In the genomic region with DNA sequence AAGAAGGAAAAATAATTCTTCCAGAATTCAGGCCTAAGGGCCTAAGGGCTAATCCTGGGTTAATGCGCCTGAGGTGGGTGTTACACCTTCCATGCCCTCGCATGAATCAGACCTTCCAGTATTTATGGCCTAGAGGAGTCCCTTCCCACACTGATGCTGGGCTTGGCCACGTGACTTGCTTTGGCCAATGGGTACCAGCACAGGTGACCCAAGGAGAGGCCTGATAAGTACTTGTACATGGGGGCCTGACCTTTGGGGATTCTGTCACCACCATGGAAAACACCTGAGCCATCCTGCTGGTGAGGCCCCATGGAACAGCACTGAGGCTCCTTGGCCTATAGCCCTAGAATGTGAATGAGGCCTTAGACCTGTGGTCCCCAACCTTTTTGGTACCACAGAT, we compare ENCODE assay signal across 22 cellular contexts.
DNase-seq lines count a peak whose midpoint lies in the region; ATAC-seq, FAIRE-seq and TF ChIP-seq lines count a peak whose summit lies in the region.
"Had no signal": no experiment of that assay in that cellular context is flagged by ENCODE, and none has a peak within 500 bp of the region (broad histone marks: within the 10 kb centered on the region; RNA-seq: fewer than 3 reads in every experiment).

No MANE protein-coding gene starts in this region.

- no peaks in the 10 kb centered on the region for H3K36me3 Mint-ChIP-seq in activated CD8-positive, alpha-beta T cell treated with anti-CD3 and anti-CD28 coated beads for 36 hours (ENCODE audit: low read depth)
- H3K36me3 Mint-ChIP-seq in activated CD8-positive, alpha-beta T cell treated with anti-CD3 and anti-CD28 coated beads, Interleukin-2, amount 10 ng/mL, durations not matched to agents 7 days and 5 days (ENCODE audit: low read depth) = peaks cover 2% of the 10 kb centered on the region
- H3K36me3 Mint-ChIP-seq: CD4-positive, CD25-positive, alpha-beta regulatory T cell; CD8-positive, alpha-beta T cell had no signal

- peak; percentile 29 for DNase-seq in activated CD8-positive, alpha-beta T cell treated with anti-CD3 and anti-CD28 coated beads for 36 hours
- DNase-seq in activated CD8-positive, alpha-beta T cell treated with anti-CD3 and anti-CD28 coated beads, Interleukin-2, amount 10 ng/mL, durations not matched to agents 7 days and 5 days = no peak
- DNase-seq in GM12878 (ENCODE audit: low read depth, low spot score) (no peak), NCI-H1105 (lab: John Stamatoyannopoulos, UW) (no peak)
- DNase-seq in NK-92 treated with Interleukin-12 subunit alpha and Interleukin-12 subunit beta, amount 100 ng/mL, for 24 hours (lab: John Stamatoyannopoulos, UW) = no peak
- DNase-seq: Caco-2; CD4-positive, CD25-positive, alpha-beta regulatory T cell; CD8-positive, alpha-beta T cell; DMS153; EL; GDM1; H9 had no signal

- H3K9ac ChIP-seq in GM12878 (ENCODE audit: control insufficient read depth, insufficient read depth, low read length) = no peak overlapping the region
- H3K9ac ChIP-seq: BLaER1 had no signal

- SMC1A ChIA-PET in GM12878 (lab: Charles Lee; ENCODE audit: uncharacterized antibody, unreplicated experiment) = no interaction called here

- POLR2A ChIA-PET in activated CD8-positive, alpha-beta T cell treated with anti-CD3 and anti-CD28 coated beads for 36 hours (lab: Charles Lee) = no interaction called here
- POLR2A ChIA-PET in activated CD8-positive, alpha-beta T cell treated with anti-CD3 and anti-CD28 coated beads, Interleukin-2, amount 10 ng/mL, durations not matched to agents 7 days and 5 days (lab: Charles Lee) = no interaction called here
- POLR2A ChIA-PET in GM12878 (lab: Charles Lee) = no interaction called here

- no peak for FAIRE-seq in GM12878 (lab: Jason Lieb, UNC)
- FAIRE-seq: A204.1, GM12891, GM18507 had no signal

- intact Hi-C loops in activated CD8-positive, alpha-beta T cell treated with anti-CD3 and anti-CD28 coated beads for 36 hours (cut with micrococcal nuclease) = no loop called here
- intact Hi-C loops in GM12878 (cut with micrococcal nuclease; ENCODE audit: unreplicated experiment) = no loop called here

- peak; percentile 30 for ATAC-seq in activated CD8-positive, alpha-beta T cell treated with anti-CD3 and anti-CD28 coated beads for 36 hours
- ATAC-seq in activated CD8-positive, alpha-beta T cell treated with anti-CD3 and anti-CD28 coated beads, Interleukin-2, amount 10 ng/mL, durations not matched to agents 7 days and 5 days = no peak
- ATAC-seq in GM12878 = no peak
- ATAC-seq: CD8-positive, alpha-beta T cell; GM23338; HCT116 had no signal

- TF ChIP-seq RAD21 in Ishikawa (IDR thresholded peaks at IDR 0.05; ENCODE audit: low read depth) (no peak), GM12878 (IDR thresholded peaks at IDR 0.05; ENCODE audit: insufficient read depth, low read depth, low read length) (no peak)

- RAD21 ChIA-PET in GM12878 (lab: Charles Lee; ENCODE audit: unreplicated experiment) = no interaction called here

- BruUV-seq in GM12878 (replicated peaks; lab: Mats Ljungman, UMichigan) = no TSS peak

- no peak overlapping the region for H3K4me2 ChIP-seq in GM12878 (ENCODE audit: control insufficient read depth, insufficient read depth)
- H3K4me2 ChIP-seq: BLaER1, GM23338 had no signal

- H3K4me1 Mint-ChIP-seq in activated CD8-positive, alpha-beta T cell treated with anti-CD3 and anti-CD28 coated beads for 36 hours (ENCODE audit: low read depth) = peaks cover 1% of the 10 kb centered on the region
- H3K4me1 Mint-ChIP-seq in activated CD8-positive, alpha-beta T cell treated with anti-CD3 and anti-CD28 coated beads, Interleukin-2, amount 10 ng/mL, durations not matched to agents 7 days and 5 days (ENCODE audit: low read depth) = peaks cover 15% of the 10 kb centered on the region
- H3K4me1 Mint-ChIP-seq: CD4-positive, CD25-positive, alpha-beta regulatory T cell had no signal

- no peaks in the 10 kb centered on the region for H4K20me1 ChIP-seq in GM12878 (ENCODE audit: control insufficient read depth, insufficient read depth)
- H4K20me1 ChIP-seq: BLaER1 had no signal

- no peaks in the 10 kb centered on the region for H3K36me3 ChIP-seq in GM12878 (ENCODE audit: control insufficient read depth in 2 of 2, insufficient read depth in 2 of 2, low read length in 1 of 2)
- H3K36me3 ChIP-seq: BLaER1 had no signal

- H3K79me2 ChIP-seq in GM12878 (ENCODE audit: control insufficient read depth, insufficient read depth, low read length) = no peaks in the 10 kb centered on the region

- H3K9me3 ChIP-seq in GM12878 (replicated peaks; ENCODE audit: control insufficient read depth, insufficient read depth, low read length) = no peaks in the 10 kb centered on the region; the same call in 2 of the 3 replicates
- H3K9me3 ChIP-seq: BLaER1, Caco-2 had no signal

- H3K4me1 ChIP-seq in GM12878 (ENCODE audit: control insufficient read depth, insufficient read depth, low read length) = no peaks in the 10 kb centered on the region; the same call in 1 of the 2 replicates
- H3K4me1 ChIP-seq: Caco-2 had no signal

- no peak overlapping the region for H3K27ac ChIP-seq in GM12878 (ENCODE audit: control insufficient read depth, insufficient read depth)
- H3K27ac ChIP-seq: 22Rv1, BLaER1, C4-2B had no signal

- H3K4me3 Mint-ChIP-seq in activated CD8-positive, alpha-beta T cell treated with anti-CD3 and anti-CD28 coated beads for 36 hours = no peak overlapping the region
- no peak overlapping the region for H3K4me3 Mint-ChIP-seq in activated CD8-positive, alpha-beta T cell treated with anti-CD3 and anti-CD28 coated beads, Interleukin-2, amount 10 ng/mL, durations not matched to agents 7 days and 5 days
- H3K4me3 Mint-ChIP-seq: B cell; CD4-positive, CD25-positive, alpha-beta regulatory T cell; CD8-positive, alpha-beta T cell; GM23338; H9 had no signal

- H3K27ac Mint-ChIP-seq in activated CD8-positive, alpha-beta T cell treated with anti-CD3 and anti-CD28 coated beads for 36 hours = no peak overlapping the region
- H3K27ac Mint-ChIP-seq in activated CD8-positive, alpha-beta T cell treated with anti-CD3 and anti-CD28 coated beads, Interleukin-2, amount 10 ng/mL, durations not matched to agents 7 days and 5 days = no peak overlapping the region
- H3K27ac Mint-ChIP-seq: B cell; CD4-positive, CD25-positive, alpha-beta regulatory T cell; CD8-positive, alpha-beta T cell; GM23338; H9 had no signal

- TF ChIP-seq CTCF in activated CD8-positive, alpha-beta T cell treated with anti-CD3 and anti-CD28 coated beads for 36 hours (IDR thresholded peaks at IDR 0.05) = no peak
- TF ChIP-seq CTCF in GM12878 (IDR thresholded peaks at IDR 0.05 in 2 of 3, conservative IDR thresholded peaks at IDR 0.05 in 1 of 3; ENCODE audit: control insufficient read depth in 2 of 3, extremely low read depth in 1 of 3, insufficient read depth in 1 of 3, low read depth in 3 of 3, low read length in 3 of 3) = no peak

- 34% methylated on average over 3 of the region's 3 CpGs for WGBS in GM12878 (ENCODE audit: insufficient coverage, insufficient replicate concordance, low lambda C conversion rate, missing lambda C conversion rate)

- in situ Hi-C loops in GM12878 (cut with MboI) = no loop called here

- no peak overlapping the region for H2AFZ ChIP-seq in GM12878 (ENCODE audit: control insufficient read depth, low read depth, low read length)

- no peaks in the 10 kb centered on the region for H3K27me3 ChIP-seq in GM12878 (replicated peaks in 1 of 2; ENCODE audit: control insufficient read depth in 2 of 2, insufficient read depth in 2 of 2, low read length in 1 of 2)
- H3K27me3 ChIP-seq: BLaER1 had no signal

- no peak for TF ChIP-seq POLR2A in GM12878 (IDR thresholded peaks at IDR 0.05; ENCODE audit: low read depth, low read length)

- CTCF ChIA-PET in activated CD8-positive, alpha-beta T cell treated with anti-CD3 and anti-CD28 coated beads for 36 hours (lab: Charles Lee) = no interaction called here
- CTCF ChIA-PET in activated CD8-positive, alpha-beta T cell treated with anti-CD3 and anti-CD28 coated beads, Interleukin-2, amount 10 ng/mL, durations not matched to agents 7 days and 5 days (lab: Charles Lee) = interaction anchor here (1.2 kb wide), 1 partner anchor 21 kb away, joined by 4 read pairs; no protein-coding TSS in a partner anchor
- CTCF ChIA-PET in GM12878 (lab: Yijun Ruan, JAX) = interaction anchor here (0.7 kb wide), 1 partner anchor 10 kb away, joined by 3 read pairs; no protein-coding TSS in a partner anchor

- H3K27me3 Mint-ChIP-seq in activated CD8-positive, alpha-beta T cell treated with anti-CD3 and anti-CD28 coated beads for 36 hours = no peaks in the 10 kb centered on the region
- H3K27me3 Mint-ChIP-seq in activated CD8-positive, alpha-beta T cell treated with anti-CD3 and anti-CD28 coated beads, Interleukin-2, amount 10 ng/mL, durations not matched to agents 7 days and 5 days (ENCODE audit: low read depth) = no peaks in the 10 kb centered on the region

- no peak for TF ChIP-seq EP300 in Ishikawa (IDR thresholded peaks at IDR 0.05; ENCODE audit: borderline replicate concordance)
- TF ChIP-seq EP300 in GM12878 (IDR thresholded peaks at IDR 0.05; ENCODE audit: borderline replicate concordance in 1 of 2, control insufficient read depth in 1 of 2, low read depth in 2 of 2, low read length in 2 of 2) = no peak

- no peaks in the 10 kb centered on the region for H3K9me3 Mint-ChIP-seq in activated CD8-positive, alpha-beta T cell treated with anti-CD3 and anti-CD28 coated beads for 36 hours
- peaks cover 3% of the 10 kb centered on the region for H3K9me3 Mint-ChIP-seq in activated CD8-positive, alpha-beta T cell treated with anti-CD3 and anti-CD28 coated beads, Interleukin-2, amount 10 ng/mL, durations not matched to agents 7 days and 5 days (ENCODE audit: insufficient read depth)
- H3K9me3 Mint-ChIP-seq: CD8-positive, alpha-beta T cell had no signal

- H3K4me3 ChIP-seq in GM12878 = no peak overlapping the region
- H3K4me3 ChIP-seq: BLaER1, GM23338 had no signal

TF ChIP-seq in Ishikawa, 13 proteins besides CTCF, POLR2A, EP300 and RAD21:
- no peak for TF ChIP-seq CEBPB (IDR thresholded peaks at IDR 0.05)
- TF ChIP-seq, protein P1, sequence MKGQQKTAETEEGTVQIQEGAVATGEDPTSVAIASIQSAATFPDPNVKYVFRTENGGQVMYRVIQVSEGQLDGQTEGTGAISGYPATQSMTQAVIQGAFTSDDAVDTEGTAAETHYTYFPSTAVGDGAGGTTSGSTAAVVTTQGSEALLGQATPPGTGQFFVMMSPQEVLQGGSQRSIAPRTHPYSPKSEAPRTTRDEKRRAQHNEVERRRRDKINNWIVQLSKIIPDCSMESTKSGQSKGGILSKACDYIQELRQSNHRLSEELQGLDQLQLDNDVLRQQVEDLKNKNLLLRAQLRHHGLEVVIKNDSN (IDR thresholded peaks at IDR 0.05) = 0 out of 2 replicates have a peak, but pooled peaks have one; percentile 27
TF ChIP-seq in Ishikawa: peak in this region for 1.

TF ChIP-seq in GM12878, 131 proteins besides CTCF, POLR2A, EP300 and RAD21 (continues in another document):
- TF ChIP-seq STAT3 (IDR thresholded peaks at IDR 0.05; ENCODE audit: low read depth, low read length) = no peak
